Comparison of ENCODE assay signal across 1 cellular context in the genomic region with DNA sequence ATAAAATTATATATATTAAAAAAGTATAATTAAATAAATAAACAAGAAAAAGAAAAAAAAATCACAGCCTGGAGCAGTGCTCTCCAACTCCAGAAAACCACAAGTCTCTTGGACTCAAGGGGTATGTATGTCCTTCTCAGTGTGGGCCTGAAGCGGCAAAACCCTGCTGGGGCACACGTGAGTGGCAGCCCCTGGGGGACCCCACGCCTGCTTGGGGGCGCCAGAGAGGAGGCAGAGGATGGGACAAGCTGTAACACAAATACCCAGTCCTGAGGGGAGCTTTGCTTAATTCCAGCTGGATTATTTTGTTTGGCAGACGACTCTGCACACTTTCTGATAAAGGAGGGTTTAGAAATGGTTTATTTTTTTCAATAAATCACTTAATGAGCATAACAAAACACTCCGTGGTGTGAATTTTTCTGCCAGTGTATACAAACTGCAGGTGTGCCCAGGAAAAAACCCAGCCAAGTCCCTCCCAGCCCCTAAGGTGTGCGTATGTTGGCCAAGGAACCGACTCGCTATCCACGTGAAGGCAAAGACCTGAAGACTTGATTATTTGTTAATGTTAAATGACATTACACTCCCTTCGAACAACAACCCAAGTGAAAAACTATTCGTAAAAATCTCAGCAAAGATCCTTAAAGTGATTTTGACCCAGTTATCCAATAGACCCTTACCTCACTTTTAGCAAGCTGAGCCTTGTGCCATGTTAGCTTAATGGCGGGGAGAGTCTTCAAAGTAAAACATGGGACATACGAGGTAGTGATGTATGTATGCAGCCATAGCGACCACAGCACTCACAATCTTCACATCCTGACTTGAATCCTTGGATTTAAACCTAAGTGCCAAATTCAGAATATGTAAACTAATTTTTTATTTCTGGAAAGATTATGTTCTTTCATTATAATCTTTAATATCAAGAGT.
TF ChIP-seq lines count a peak whose summit lies in the region.

No MANE protein-coding gene starts in this region.

TF ChIP-seq in GM23338, 12 proteins besides CTCF, POLR2A, EP300 and RAD21 (continued from another document):
- TF ChIP-seq, protein P1, sequence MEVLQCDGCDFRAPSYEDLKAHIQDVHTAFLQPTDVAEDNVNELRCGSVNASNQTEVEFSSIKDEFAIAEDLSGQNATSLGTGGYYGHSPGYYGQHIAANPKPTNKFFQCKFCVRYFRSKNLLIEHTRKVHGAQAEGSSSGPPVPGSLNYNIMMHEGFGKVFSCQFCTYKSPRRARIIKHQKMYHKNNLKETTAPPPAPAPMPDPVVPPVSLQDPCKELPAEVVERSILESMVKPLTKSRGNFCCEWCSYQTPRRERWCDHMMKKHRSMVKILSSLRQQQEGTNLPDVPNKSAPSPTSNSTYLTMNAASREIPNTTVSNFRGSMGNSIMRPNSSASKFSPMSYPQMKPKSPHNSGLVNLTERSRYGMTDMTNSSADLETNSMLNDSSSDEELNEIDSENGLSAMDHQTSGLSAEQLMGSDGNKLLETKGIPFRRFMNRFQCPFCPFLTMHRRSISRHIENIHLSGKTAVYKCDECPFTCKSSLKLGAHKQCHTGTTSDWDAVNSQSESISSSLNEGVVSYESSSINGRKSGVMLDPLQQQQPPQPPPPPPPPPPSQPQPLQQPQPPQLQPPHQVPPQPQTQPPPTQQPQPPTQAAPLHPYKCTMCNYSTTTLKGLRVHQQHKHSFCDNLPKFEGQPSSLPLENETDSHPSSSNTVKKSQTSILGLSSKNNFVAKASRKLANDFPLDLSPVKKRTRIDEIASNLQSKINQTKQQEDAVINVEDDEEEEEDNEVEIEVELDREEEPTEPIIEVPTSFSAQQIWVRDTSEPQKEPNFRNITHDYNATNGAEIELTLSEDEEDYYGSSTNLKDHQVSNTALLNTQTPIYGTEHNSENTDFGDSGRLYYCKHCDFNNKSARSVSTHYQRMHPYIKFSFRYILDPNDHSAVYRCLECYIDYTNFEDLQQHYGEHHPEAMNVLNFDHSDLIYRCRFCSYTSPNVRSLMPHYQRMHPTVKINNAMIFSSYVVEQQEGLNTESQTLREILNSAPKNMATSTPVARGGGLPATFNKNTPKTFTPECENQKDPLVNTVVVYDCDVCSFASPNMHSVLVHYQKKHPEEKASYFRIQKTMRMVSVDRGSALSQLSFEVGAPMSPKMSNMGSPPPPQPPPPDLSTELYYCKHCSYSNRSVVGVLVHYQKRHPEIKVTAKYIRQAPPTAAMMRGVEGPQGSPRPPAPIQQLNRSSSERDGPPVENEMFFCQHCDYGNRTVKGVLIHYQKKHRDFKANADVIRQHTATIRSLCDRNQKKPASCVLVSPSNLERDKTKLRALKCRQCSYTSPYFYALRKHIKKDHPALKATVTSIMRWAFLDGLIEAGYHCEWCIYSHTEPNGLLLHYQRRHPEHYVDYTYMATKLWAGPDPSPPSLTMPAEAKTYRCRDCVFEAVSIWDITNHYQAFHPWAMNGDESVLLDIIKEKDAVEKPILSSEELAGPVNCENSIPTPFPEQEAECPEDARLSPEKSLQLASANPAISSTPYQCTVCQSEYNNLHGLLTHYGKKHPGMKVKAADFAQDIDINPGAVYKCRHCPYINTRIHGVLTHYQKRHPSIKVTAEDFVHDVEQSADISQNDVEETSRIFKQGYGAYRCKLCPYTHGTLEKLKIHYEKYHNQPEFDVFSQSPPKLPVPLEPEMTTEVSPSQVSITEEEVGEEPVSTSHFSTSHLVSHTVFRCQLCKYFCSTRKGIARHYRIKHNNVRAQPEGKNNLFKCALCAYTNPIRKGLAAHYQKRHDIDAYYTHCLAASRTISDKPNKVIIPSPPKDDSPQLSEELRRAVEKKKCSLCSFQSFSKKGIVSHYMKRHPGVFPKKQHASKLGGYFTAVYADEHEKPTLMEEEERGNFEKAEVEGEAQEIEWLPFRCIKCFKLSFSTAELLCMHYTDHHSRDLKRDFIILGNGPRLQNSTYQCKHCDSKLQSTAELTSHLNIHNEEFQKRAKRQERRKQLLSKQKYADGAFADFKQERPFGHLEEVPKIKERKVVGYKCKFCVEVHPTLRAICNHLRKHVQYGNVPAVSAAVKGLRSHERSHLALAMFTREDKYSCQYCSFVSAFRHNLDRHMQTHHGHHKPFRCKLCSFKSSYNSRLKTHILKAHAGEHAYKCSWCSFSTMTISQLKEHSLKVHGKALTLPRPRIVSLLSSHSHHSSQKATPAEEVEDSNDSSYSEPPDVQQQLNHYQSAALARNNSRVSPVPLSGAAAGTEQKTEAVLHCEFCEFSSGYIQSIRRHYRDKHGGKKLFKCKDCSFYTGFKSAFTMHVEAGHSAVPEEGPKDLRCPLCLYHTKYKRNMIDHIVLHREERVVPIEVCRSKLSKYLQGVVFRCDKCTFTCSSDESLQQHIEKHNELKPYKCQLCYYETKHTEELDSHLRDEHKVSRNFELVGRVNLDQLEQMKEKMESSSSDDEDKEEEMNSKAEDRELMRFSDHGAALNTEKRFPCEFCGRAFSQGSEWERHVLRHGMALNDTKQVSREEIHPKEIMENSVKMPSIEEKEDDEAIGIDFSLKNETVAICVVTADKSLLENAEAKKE (CRISPR knock-in tag; IDR thresholded peaks at IDR 0.05), result no peak
- TF ChIP-seq STAT1 (IDR thresholded peaks at IDR 0.05; ENCODE audit: unreplicated experiment), result no peak
- no peak for TF ChIP-seq EZH2phosphoT487 (IDR thresholded peaks at IDR 0.05; ENCODE audit: unreplicated experiment)
- no peak for TF ChIP-seq EZH2 (IDR thresholded peaks at IDR 0.05; ENCODE audit: low read depth, unreplicated experiment)
